19 cellular contexts compared by ENCODE assay signal in the genomic region with DNA sequence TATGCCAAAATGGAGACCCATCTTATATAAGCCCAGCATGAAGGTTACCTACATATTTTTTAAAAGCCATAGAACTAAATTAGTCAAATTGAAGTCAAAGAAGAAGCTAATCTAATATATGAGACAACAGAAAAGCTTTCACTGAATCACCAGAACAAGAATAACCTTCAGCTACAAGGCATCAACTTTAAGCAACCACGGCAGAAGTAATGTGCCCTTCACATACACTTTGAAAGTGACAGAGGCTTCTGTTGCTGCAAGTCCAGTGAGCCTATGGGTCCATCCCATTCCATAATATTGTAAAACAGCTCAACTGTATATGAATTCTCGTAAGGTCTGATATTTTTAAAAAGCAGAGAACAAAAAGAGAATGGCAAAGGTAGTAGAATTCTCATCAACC. TPM values are rescaled to one million over a fixed set of nuclear protein-coding genes. Genes with fewer than 3 reads are reported as not detected.
DNase-seq lines count a peak whose midpoint lies in the region; ATAC-seq and TF ChIP-seq lines count a peak whose summit lies in the region.
"Had no signal": no experiment of that assay in that cellular context is flagged by ENCODE, and none has a peak within 500 bp of the region (broad histone marks: within the 10 kb centered on the region; RNA-seq: fewer than 3 reads in every experiment).

No MANE protein-coding gene starts in this region.

- H3K9me3 ChIP-seq in right atrium auricular region (no peaks in the 10 kb centered on the region), psoas muscle (no peaks in the 10 kb centered on the region)
- H3K9me3 ChIP-seq: A549, Caco-2 had no signal

- DNase-seq in Right ventricle myocardium inferior (ENCODE audit: missing footprints) (no peak), right atrium auricular region (ENCODE audit: low spot score) (no peak), left ventricle myocardium superior (no peak), psoas muscle (no peak), superior temporal gyrus (ENCODE audit: extremely low spot score) (peak; percentile 49), GOT3 (lab: John Stamatoyannopoulos, UW) (no peak), GM10266 (ENCODE audit: extremely low spot score) (no peak)
- DNase-seq: AML-193; Caco-2; CD4-positive, alpha-beta T cell; H7 had no signal

- ATAC-seq in Right ventricle myocardium inferior (peak; percentile 26), left ventricle myocardium superior (peak; percentile 71), psoas muscle (peak; percentile 73 to 88 (median 86)), GM21723 (IDR thresholded peaks at IDR 0.05; ENCODE audit: unreplicated experiment) (no peak)
- ATAC-seq: A549, GM23338, HCT116, HepG2 had no signal

- TF ChIP-seq CTCF in right atrium auricular region (IDR thresholded peaks at IDR 0.05): no peak
- no peak for TF ChIP-seq CTCF in psoas muscle (IDR thresholded peaks at IDR 0.05)
- TF ChIP-seq CTCF in GM10266 (IDR thresholded peaks at IDR 0.05; ENCODE audit: control insufficient read depth, insufficient read depth, low read depth, missing control alignments): no peak

- 55 to 62% (median 60%) methylated on average over 2 of the region's 2 CpGs for WGBS in psoas muscle, 3 donors

- no peak overlapping the region for H3K4me3 ChIP-seq in right atrium auricular region
- peak overlapping the region; percentile 36 for H3K4me3 ChIP-seq in psoas muscle
- H3K4me3 ChIP-seq: A549, GM23338 had no signal

- H3K4me1 ChIP-seq in right atrium auricular region (peaks cover 0 to 3% of the 10 kb centered on the region in 2 donors), psoas muscle (peaks cover 25% of the 10 kb centered on the region)
- H3K4me1 ChIP-seq: A549, Caco-2 had no signal

- H3K27ac ChIP-seq in right atrium auricular region (peak overlapping the region in 1 of 2 donors; percentile 1), psoas muscle (peak overlapping the region; percentile 76)
- H3K27ac ChIP-seq: 22Rv1, A549, C4-2B had no signal

- H3K36me3 ChIP-seq in right atrium auricular region: no peaks in the 10 kb centered on the region
- H3K36me3 ChIP-seq in psoas muscle (ENCODE audit: insufficient read depth in 1 of 2, low read depth in 1 of 2): no peaks in the 10 kb centered on the region

- H3K27me3 ChIP-seq in right atrium auricular region (no peaks in the 10 kb centered on the region), psoas muscle (ENCODE audit: insufficient read depth in 3 of 3, low read length in 2 of 3) (no peaks in the 10 kb centered on the region)

- intact Hi-C loops in Right ventricle myocardium inferior (cut with DNase I) (no loop called here), left ventricle myocardium superior (cut with micrococcal nuclease) (no loop called here), psoas muscle (cut with DNase I) (no loop called here)

RNA-seq across cellular contexts. Expression of a gene that starts 36.5 kb away (rescaled TPM):
- total RNA-seq in Right ventricle myocardium inferior (120 TPM), right atrium auricular region (10 to 100 TPM; 20.3 to 23.8 TPM), left ventricle myocardium superior (130 TPM), psoas muscle (10 to 100 TPM; 28.1 to 66.2 (median 46.5) TPM)
- polyA plus RNA-seq in psoas muscle: 1 to 10 TPM in 2 of 3 donors, under 1 TPM in 1; 0.85 to 5.2 (median 1.9) TPM
- total RNA-seq: HepG2 had no signal
- polyA plus RNA-seq: A549, BJ, HepG2 had no signal
